In genomic region chr5:132510076-132510475, GRCh38 we compare ENCODE assay signal across 13 cellular contexts. TPM values are rescaled to one million over a fixed set of nuclear protein-coding genes. Genes with fewer than 3 reads are reported as not detected.
DNase-seq lines count a peak whose midpoint lies in the region; TF ChIP-seq lines count a peak whose summit lies in the region.
"Had no signal": no experiment of that assay in that cellular context is flagged by ENCODE, and none has a peak within 500 bp of the region (broad histone marks: within the 10 kb centered on the region; RNA-seq: fewer than 3 reads in every experiment).

No MANE protein-coding gene starts in this region.

- TF ChIP-seq CTCF in brain microvascular endothelial cell (IDR thresholded peaks at IDR 0.05; ENCODE audit: low read depth, low read length, missing control alignments), result no peak

- H3K4me3 ChIP-seq in brain microvascular endothelial cell (ENCODE audit: low read depth, low read length) (no peak overlapping the region), HAP-1 (no peak overlapping the region)
- H3K4me3 ChIP-seq: lower lobe of right lung, Peyer's patch, thoracic aorta had no signal

- H3K36me3 ChIP-seq in brain microvascular endothelial cell (replicated peaks), result no peaks in the 10 kb centered on the region
- H3K36me3 ChIP-seq in HAP-1 (replicated peaks), result no peaks in the 10 kb centered on the region
- H3K36me3 ChIP-seq: lower lobe of right lung, Peyer's patch, thoracic aorta had no signal

- H3K27ac ChIP-seq in brain microvascular endothelial cell, result peak overlapping the region; percentile 46
- H3K27ac ChIP-seq: lower lobe of right lung, Peyer's patch, thoracic aorta had no signal

- no peaks in the 10 kb centered on the region for H3K9me3 ChIP-seq in HAP-1
- H3K9me3 ChIP-seq: lower lobe of right lung, Peyer's patch, thoracic aorta had no signal

- H3K27me3 ChIP-seq in brain microvascular endothelial cell (replicated peaks) (no peaks in the 10 kb centered on the region), HAP-1 (ENCODE audit: low read depth) (no peaks in the 10 kb centered on the region)
- H3K27me3 ChIP-seq: Peyer's patch had no signal

- no peaks in the 10 kb centered on the region; the same call in 1 of the 2 replicates for H3K4me1 ChIP-seq in HAP-1

- in situ Hi-C loops in brain microvascular endothelial cell (cut with HindIII; ENCODE audit: low pct_ligation_motif_present, low sequenced_read_pairs), result no loop called here
- in situ Hi-C loops in HAP-1 (cut with MboI; ENCODE audit: low sequenced_read_pairs), result no loop called here

- DNase-seq in DMS53 treated with DMSO at 0.1 percent for 48 hours (lab: John Stamatoyannopoulos, UW; ENCODE audit: unreplicated experiment), result peak; percentile 34
- DNase-seq in HT-29 (ENCODE audit: low spot score), result peak; percentile 73
- DNase-seq in brain microvascular endothelial cell, result peak; percentile 70
- DNase-seq in iris pigment epithelial cell (ENCODE audit: low read depth), result peak; percentile 93
- no peak for DNase-seq in HAP-1 (ENCODE audit: low spot score in 2 of 2)
- no peak for DNase-seq in RKO (ENCODE audit: low spot score)
- DNase-seq in D341Med (ENCODE audit: low spot score), result no peak
- no peak for DNase-seq in cerebellar nuclear complex (lab: John Stamatoyannopoulos, UW)
- DNase-seq: lower lobe of right lung, NCI-H526, Peyer's patch had no signal

RNA-seq across cellular contexts. Expression of gene IRF1, which starts 19.5 kb away (rescaled TPM):
- 52.0 and 58.7 TPM in 2 replicates for total RNA-seq in HT-29 (2014; rRNA removed; shearing (Covaris generic))

RNA-seq across cellular contexts. Expression of gene IL5, which starts 33.2 kb away (rescaled TPM):
- total RNA-seq in HT-29 (2014; rRNA removed; shearing (Covaris generic)), result not detected in 2 replicates
- total RNA-seq: epithelial cell of proximal tubule, lower lobe of right lung, Peyer's patch, thoracic aorta had no signal

RNA-seq across cellular contexts. Expression of gene RAD50, which starts 46.7 kb away (rescaled TPM):
- total RNA-seq in HT-29 (2014; rRNA removed; shearing (Covaris generic)), result 8.6 and 11.3 TPM in 2 replicates

Comparison
In these comparisons a context has a peak if more than half of its experiments do, and no peak if none do; other contexts are left out.
1. DNase-seq: peak in DMS53 treated with DMSO at 0.1 percent for 48 hours (single experiment), HT-29 (single experiment), brain microvascular endothelial cell (single experiment) and iris pigment epithelial cell (single experiment); none in HAP-1 (0 of 2), RKO (single experiment), D341Med (single experiment) and cerebellar nuclear complex (0 of 2).